Comparison of ENCODE assay signal across 1 cellular context in genomic region chr21:35106246-35106835, GRCh38.
TF ChIP-seq lines count a peak whose summit lies in the region.

No MANE protein-coding gene starts in this region.

TF ChIP-seq in K562, 482 proteins besides CTCF, POLR2A, EP300 and RAD21 (continued from another document and continues in another):
- TF ChIP-seq, protein P1, sequence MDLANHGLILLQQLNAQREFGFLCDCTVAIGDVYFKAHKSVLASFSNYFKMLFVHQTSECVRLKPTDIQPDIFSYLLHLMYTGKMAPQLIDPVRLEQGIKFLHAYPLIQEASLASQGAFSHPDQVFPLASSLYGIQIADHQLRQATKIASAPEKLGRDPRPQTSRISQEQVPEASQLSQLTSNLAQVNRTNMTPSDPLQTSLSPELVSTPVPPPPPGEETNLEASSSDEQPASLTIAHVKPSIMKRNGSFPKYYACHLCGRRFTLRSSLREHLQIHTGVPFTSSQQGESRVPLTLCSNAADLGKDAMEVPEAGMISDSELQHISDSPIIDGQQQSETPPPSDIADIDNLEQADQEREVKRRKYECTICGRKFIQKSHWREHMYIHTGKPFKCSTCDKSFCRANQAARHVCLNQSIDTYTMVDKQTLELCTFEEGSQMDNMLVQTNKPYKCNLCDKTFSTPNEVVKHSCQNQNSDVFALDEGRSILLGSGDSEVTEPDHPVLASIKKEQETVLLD (IDR thresholded peaks at IDR 0.05), result peak; percentile 85
- TF ChIP-seq MGA (IDR thresholded peaks at IDR 0.05) (peak; percentile 97), BMI1 (IDR thresholded peaks at IDR 0.05; ENCODE audit: low read length) (no peak), TBP (optimal IDR thresholded peaks at IDR 0.05; ENCODE audit: low read depth, low read length) (peak; percentile 49), ZNF785 (CRISPR knock-in tag; IDR thresholded peaks at IDR 0.05) (no peak), L3MBTL2 (IDR thresholded peaks at IDR 0.05) (peak; percentile 98), SMAD4 (CRISPR knock-in tag; conservative IDR thresholded peaks at IDR 0.05) (peak; percentile 95), TFAP4 (CRISPR knock-in tag; IDR thresholded peaks at IDR 0.05; ENCODE audit: borderline replicate concordance) (peak; percentile 90), ZNF24 (IDR thresholded peaks at IDR 0.05) (peak; percentile 54; the same call in 1 of the 2 replicates), SIX5 (IDR thresholded peaks at IDR 0.05; ENCODE audit: borderline replicate concordance in 1 of 2, insufficient read depth in 1 of 2, low read depth in 1 of 2, low read length in 2 of 2) (no peak), NCOA6 (IDR thresholded peaks at IDR 0.05) (peak; percentile 44; the same call in 1 of the 2 replicates), HDAC2 (IDR thresholded peaks at IDR 0.05) (peak; percentile 97), SNRNP70 (optimal IDR thresholded peaks at IDR 0.05; ENCODE audit: low read depth, low read length) (no peak), NFE2L1 (tag; IDR thresholded peaks at IDR 0.05; ENCODE audit: borderline replicate concordance, low read depth) (no peak), MEF2D (tag; conservative IDR thresholded peaks at IDR 0.05; ENCODE audit: low read depth) (peak; percentile 83), CEBPG (CRISPR knock-in tag; IDR thresholded peaks at IDR 0.05) (no peak), CEBPG (tag; conservative IDR thresholded peaks at IDR 0.05 in 1 of 2, IDR thresholded peaks at IDR 0.05 in 1 of 2) (0 out of 4 replicates have a peak, but pooled peaks have one; percentile 26 to 38), TEAD4 (IDR thresholded peaks at IDR 0.05; ENCODE audit: low read length) (peak; percentile 96), TEAD4 (CRISPR knock-in tag; IDR thresholded peaks at IDR 0.05; ENCODE audit: borderline replicate concordance) (no peak), PTTG1 (tag; IDR thresholded peaks at IDR 0.05; ENCODE audit: low read depth) (0 out of 2 replicates have a peak, but pooled peaks have one; percentile 17), ZNF407 (IDR thresholded peaks at IDR 0.05; ENCODE audit: low read depth) (no peak), RBFOX2 (IDR thresholded peaks at IDR 0.05; ENCODE audit: low read depth, low read length) (peak; percentile 61; the same call in 1 of the 2 replicates), MED1 (CRISPR knock-in tag; IDR thresholded peaks at IDR 0.05; ENCODE audit: borderline replicate concordance) (no peak), TEAD1 (CRISPR knock-in tag; IDR thresholded peaks at IDR 0.05) (peak; percentile 36 to 63; a peak in 3 of 4 replicates), HSF4 (CRISPR knock-in tag; IDR thresholded peaks at IDR 0.05; ENCODE audit: borderline replicate concordance) (peak; percentile 10; the same call in 1 of the 2 replicates), ATF1 (CRISPR knock-in tag; IDR thresholded peaks at IDR 0.05) (no peak), ATF1 (tag; IDR thresholded peaks at IDR 0.05) (peak; percentile 93)
- TF ChIP-seq, protein P2, sequence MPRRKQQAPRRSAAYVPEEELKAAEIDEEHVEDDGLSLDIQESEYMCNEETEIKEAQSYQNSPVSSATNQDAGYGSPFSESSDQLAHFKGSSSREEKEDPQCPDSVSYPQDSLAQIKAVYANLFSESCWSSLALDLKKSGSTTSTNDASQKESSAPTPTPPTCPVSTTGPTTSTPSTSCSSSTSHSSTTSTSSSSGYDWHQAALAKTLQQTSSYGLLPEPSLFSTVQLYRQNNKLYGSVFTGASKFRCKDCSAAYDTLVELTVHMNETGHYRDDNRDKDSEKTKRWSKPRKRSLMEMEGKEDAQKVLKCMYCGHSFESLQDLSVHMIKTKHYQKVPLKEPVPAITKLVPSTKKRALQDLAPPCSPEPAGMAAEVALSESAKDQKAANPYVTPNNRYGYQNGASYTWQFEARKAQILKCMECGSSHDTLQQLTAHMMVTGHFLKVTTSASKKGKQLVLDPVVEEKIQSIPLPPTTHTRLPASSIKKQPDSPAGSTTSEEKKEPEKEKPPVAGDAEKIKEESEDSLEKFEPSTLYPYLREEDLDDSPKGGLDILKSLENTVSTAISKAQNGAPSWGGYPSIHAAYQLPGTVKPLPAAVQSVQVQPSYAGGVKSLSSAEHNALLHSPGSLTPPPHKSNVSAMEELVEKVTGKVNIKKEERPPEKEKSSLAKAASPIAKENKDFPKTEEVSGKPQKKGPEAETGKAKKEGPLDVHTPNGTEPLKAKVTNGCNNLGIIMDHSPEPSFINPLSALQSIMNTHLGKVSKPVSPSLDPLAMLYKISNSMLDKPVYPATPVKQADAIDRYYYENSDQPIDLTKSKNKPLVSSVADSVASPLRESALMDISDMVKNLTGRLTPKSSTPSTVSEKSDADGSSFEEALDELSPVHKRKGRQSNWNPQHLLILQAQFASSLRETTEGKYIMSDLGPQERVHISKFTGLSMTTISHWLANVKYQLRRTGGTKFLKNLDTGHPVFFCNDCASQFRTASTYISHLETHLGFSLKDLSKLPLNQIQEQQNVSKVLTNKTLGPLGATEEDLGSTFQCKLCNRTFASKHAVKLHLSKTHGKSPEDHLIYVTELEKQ (CRISPR knock-in tag; IDR thresholded peaks at IDR 0.05), result no peak
- TF ChIP-seq, protein P3, sequence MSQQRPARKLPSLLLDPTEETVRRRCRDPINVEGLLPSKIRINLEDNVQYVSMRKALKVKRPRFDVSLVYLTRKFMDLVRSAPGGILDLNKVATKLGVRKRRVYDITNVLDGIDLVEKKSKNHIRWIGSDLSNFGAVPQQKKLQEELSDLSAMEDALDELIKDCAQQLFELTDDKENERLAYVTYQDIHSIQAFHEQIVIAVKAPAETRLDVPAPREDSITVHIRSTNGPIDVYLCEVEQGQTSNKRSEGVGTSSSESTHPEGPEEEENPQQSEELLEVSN (IDR thresholded peaks at IDR 0.05; ENCODE audit: borderline replicate concordance in 1 of 2, extremely low read depth in 1 of 2, insufficient read depth in 1 of 2, insufficient read length in 1 of 2, low read depth in 1 of 2, low read length in 1 of 2, poor library complexity in 1 of 2, severe bottlenecking in 1 of 2), result peak; percentile 84 to 90
